8 cellular contexts compared by ENCODE assay signal in the genomic region with DNA sequence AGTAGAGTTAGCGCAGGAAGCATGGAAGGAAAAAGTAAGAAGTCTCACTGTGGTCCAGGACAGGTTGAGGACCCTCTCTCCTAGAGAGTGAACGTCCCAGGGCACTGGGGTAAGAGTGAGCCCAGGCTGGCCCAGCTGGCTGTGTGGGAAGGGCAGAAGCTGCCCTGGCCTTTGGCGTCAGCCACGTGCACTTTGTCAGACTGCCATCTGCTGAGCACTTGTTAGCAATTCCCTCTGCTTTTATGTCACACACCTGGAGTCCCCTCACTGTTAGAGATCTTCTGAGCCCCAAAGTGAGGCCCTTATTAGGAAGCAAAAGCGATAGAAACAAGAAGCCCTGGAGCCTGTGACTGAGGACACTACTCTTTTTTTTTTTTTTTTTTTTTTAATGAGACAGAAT.
A peak's percentile ranks its signal among the peaks of the same experiment; 100 is the strongest.
DNase-seq lines count a peak whose midpoint lies in the region; ATAC-seq, FAIRE-seq and TF ChIP-seq lines count a peak whose summit lies in the region.

No MANE protein-coding gene starts in this region.

- TF ChIP-seq CTCF in brain microvascular endothelial cell (IDR thresholded peaks at IDR 0.05; ENCODE audit: low read depth, low read length, missing control alignments), result peak; percentile 1
- TF ChIP-seq CTCF in kidney (IDR thresholded peaks at IDR 0.05; ENCODE audit: borderline replicate concordance, extremely low read depth, insufficient read depth), result no peak

- FAIRE-seq in kidney (lab: Jason Lieb, UNC), result no peak

- no peak overlapping the region for H3K27ac ChIP-seq in brain microvascular endothelial cell
- peak overlapping the region in 1 of 2 donors; percentile 53 for H3K27ac ChIP-seq in kidney (ENCODE audit: low read depth in 2 of 2, low read length in 2 of 2)

- intact Hi-C loops in kidney (cut with DNase I), result no loop called here

- H3K9me3 ChIP-seq in kidney (ENCODE audit: control insufficient read depth in 1 of 2, low read length in 2 of 2), result no peaks in the 10 kb centered on the region

- in situ Hi-C loops in brain microvascular endothelial cell (cut with HindIII; ENCODE audit: low pct_ligation_motif_present, low sequenced_read_pairs), result no loop called here

- peaks cover 11% of the 10 kb centered on the region in 2 donors for H3K4me1 ChIP-seq in kidney (ENCODE audit: control insufficient read depth in 1 of 2, insufficient read depth in 1 of 2, low read depth in 1 of 2, low read length in 2 of 2)

- H3K36me3 ChIP-seq in brain microvascular endothelial cell (replicated peaks) (no peaks in the 10 kb centered on the region), kidney (ENCODE audit: control insufficient read depth in 1 of 2, insufficient read depth in 2 of 2, low read length in 2 of 2) (no peaks in the 10 kb centered on the region)

- H3K4me3 ChIP-seq in brain microvascular endothelial cell (ENCODE audit: low read depth, low read length), result no peak overlapping the region
- H3K4me3 ChIP-seq in kidney (ENCODE audit: low read length in 2 of 2), result no peak overlapping the region

- peak overlapping the region in 1 of 2 donors; percentile 53 for H3K9ac ChIP-seq in kidney (ENCODE audit: low read length in 2 of 2)

- peak; percentile 18 for DNase-seq in activated CD8-positive, alpha-beta memory T cell treated with anti-CD3 and anti-CD28 coated beads, Interleukin-2, amount 50 U/mL, for 4 hours
- DNase-seq in activated CD8-positive, alpha-beta memory T cell treated with anti-CD3 and anti-CD28 coated beads, Interleukin-2, amount 50 U/mL, for 48 hours, result no peak
- peak; percentile 20 for DNase-seq in NCI-H345 treated with DMSO at 0.1 percent for 48 hours (lab: John Stamatoyannopoulos, UW; ENCODE audit: unreplicated experiment)
- DNase-seq in brain microvascular endothelial cell, result no peak
- no peak for DNase-seq in stimulated activated naive CD8-positive, alpha-beta T cell treated with anti-CD3 and anti-CD28 coated beads, Interleukin-15, Interleukin-2, amounts not matched to agents 100 U/mL and 50 U/mL, for 24 hours
- DNase-seq in kidney, result no peak

- no peaks in the 10 kb centered on the region for H3K27me3 ChIP-seq in brain microvascular endothelial cell (replicated peaks)

- ATAC-seq in stimulated activated naive CD8-positive, alpha-beta T cell treated with anti-CD3 and anti-CD28 coated beads, Interleukin-15, Interleukin-2, amounts not matched to agents 100 U/mL and 50 U/mL, for 24 hours, result peak; percentile 69
- ATAC-seq in GM19455 (IDR thresholded peaks at IDR 0.05; ENCODE audit: unreplicated experiment) (no peak), GM21526 (IDR thresholded peaks at IDR 0.05; ENCODE audit: low FRiP score, unreplicated experiment) (no peak)

Comparison
In these comparisons a context has a peak if more than half of its experiments do, and no peak if none do; other contexts are left out.
1. DNase-seq: peak in activated CD8-positive, alpha-beta memory T cell treated with anti-CD3 and anti-CD28 coated beads, Interleukin-2, amount 50 U/mL, for 4 hours (single experiment) and NCI-H345 treated with DMSO at 0.1 percent for 48 hours (single experiment); none in activated CD8-positive, alpha-beta memory T cell treated with anti-CD3 and anti-CD28 coated beads, Interleukin-2, amount 50 U/mL, for 48 hours (single experiment), brain microvascular endothelial cell (single experiment), stimulated activated naive CD8-positive, alpha-beta T cell treated with anti-CD3 and anti-CD28 coated beads, Interleukin-15, Interleukin-2, amounts not matched to agents 100 U/mL and 50 U/mL, for 24 hours (single experiment) and kidney (single experiment).